1 cellular context compared by ENCODE assay signal in the genomic region with DNA sequence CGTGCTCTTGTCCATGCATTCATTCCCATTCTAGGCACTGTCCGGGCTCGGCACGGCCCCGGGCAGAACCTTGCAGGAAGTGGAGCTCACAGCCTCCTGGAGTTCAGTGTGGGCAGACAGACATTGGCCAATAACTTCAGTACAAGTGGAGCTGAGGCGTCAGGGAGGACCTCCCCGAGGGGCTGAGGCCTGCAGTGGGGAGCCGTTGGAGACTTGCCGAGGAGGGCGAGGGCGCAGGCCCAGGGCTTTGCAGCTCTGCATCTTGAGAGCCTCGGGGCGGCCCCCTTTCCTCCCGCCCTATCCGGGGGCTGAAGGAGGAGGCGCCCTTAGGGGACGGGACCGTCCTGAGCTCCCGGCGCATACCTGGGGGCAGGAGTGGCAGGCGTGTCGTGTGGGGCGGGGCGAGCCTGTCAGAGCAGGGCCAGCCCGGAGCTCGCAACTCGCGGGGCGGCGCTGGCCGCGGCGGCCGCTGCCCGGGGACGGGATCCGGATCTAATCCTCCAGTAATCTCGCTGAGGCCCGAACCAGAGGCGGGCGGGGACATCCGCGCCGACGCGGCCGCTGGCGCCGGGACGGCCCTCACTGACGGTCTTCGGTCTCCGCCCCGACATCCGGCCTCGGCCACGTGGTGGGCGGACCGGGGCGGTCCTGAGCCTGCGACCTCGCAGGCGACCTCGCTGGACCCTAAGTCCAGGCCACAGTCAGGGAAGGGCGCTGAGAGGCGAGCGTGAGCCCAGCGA.
TF ChIP-seq lines count a peak whose summit lies in the region.

TSS of gene ACY1 (plus strand) at position 698 of the 740 bp plus-strand sequence. CDS start 530 bp downstream, outside the sequence.

TF ChIP-seq in K562, 482 proteins besides CTCF, POLR2A, EP300 and RAD21 (continued from another document and continues in another):
- TF ChIP-seq, protein P1, sequence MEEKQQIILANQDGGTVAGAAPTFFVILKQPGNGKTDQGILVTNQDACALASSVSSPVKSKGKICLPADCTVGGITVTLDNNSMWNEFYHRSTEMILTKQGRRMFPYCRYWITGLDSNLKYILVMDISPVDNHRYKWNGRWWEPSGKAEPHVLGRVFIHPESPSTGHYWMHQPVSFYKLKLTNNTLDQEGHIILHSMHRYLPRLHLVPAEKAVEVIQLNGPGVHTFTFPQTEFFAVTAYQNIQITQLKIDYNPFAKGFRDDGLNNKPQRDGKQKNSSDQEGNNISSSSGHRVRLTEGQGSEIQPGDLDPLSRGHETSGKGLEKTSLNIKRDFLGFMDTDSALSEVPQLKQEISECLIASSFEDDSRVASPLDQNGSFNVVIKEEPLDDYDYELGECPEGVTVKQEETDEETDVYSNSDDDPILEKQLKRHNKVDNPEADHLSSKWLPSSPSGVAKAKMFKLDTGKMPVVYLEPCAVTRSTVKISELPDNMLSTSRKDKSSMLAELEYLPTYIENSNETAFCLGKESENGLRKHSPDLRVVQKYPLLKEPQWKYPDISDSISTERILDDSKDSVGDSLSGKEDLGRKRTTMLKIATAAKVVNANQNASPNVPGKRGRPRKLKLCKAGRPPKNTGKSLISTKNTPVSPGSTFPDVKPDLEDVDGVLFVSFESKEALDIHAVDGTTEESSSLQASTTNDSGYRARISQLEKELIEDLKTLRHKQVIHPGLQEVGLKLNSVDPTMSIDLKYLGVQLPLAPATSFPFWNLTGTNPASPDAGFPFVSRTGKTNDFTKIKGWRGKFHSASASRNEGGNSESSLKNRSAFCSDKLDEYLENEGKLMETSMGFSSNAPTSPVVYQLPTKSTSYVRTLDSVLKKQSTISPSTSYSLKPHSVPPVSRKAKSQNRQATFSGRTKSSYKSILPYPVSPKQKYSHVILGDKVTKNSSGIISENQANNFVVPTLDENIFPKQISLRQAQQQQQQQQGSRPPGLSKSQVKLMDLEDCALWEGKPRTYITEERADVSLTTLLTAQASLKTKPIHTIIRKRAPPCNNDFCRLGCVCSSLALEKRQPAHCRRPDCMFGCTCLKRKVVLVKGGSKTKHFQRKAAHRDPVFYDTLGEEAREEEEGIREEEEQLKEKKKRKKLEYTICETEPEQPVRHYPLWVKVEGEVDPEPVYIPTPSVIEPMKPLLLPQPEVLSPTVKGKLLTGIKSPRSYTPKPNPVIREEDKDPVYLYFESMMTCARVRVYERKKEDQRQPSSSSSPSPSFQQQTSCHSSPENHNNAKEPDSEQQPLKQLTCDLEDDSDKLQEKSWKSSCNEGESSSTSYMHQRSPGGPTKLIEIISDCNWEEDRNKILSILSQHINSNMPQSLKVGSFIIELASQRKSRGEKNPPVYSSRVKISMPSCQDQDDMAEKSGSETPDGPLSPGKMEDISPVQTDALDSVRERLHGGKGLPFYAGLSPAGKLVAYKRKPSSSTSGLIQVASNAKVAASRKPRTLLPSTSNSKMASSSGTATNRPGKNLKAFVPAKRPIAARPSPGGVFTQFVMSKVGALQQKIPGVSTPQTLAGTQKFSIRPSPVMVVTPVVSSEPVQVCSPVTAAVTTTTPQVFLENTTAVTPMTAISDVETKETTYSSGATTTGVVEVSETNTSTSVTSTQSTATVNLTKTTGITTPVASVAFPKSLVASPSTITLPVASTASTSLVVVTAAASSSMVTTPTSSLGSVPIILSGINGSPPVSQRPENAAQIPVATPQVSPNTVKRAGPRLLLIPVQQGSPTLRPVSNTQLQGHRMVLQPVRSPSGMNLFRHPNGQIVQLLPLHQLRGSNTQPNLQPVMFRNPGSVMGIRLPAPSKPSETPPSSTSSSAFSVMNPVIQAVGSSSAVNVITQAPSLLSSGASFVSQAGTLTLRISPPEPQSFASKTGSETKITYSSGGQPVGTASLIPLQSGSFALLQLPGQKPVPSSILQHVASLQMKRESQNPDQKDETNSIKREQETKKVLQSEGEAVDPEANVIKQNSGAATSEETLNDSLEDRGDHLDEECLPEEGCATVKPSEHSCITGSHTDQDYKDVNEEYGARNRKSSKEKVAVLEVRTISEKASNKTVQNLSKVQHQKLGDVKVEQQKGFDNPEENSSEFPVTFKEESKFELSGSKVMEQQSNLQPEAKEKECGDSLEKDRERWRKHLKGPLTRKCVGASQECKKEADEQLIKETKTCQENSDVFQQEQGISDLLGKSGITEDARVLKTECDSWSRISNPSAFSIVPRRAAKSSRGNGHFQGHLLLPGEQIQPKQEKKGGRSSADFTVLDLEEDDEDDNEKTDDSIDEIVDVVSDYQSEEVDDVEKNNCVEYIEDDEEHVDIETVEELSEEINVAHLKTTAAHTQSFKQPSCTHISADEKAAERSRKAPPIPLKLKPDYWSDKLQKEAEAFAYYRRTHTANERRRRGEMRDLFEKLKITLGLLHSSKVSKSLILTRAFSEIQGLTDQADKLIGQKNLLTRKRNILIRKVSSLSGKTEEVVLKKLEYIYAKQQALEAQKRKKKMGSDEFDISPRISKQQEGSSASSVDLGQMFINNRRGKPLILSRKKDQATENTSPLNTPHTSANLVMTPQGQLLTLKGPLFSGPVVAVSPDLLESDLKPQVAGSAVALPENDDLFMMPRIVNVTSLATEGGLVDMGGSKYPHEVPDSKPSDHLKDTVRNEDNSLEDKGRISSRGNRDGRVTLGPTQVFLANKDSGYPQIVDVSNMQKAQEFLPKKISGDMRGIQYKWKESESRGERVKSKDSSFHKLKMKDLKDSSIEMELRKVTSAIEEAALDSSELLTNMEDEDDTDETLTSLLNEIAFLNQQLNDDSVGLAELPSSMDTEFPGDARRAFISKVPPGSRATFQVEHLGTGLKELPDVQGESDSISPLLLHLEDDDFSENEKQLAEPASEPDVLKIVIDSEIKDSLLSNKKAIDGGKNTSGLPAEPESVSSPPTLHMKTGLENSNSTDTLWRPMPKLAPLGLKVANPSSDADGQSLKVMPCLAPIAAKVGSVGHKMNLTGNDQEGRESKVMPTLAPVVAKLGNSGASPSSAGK (IDR thresholded peaks at IDR 0.05): peak; percentile 73
- TF ChIP-seq PTRF (tag; IDR thresholded peaks at IDR 0.05) (no peak), HNRNPK (IDR thresholded peaks at IDR 0.05; ENCODE audit: low read depth, low read length, poor library complexity, severe bottlenecking) (no peak), SPI1 (IDR thresholded peaks at IDR 0.05; ENCODE audit: borderline replicate concordance, low read depth, low read length) (no peak), NUFIP1 (IDR thresholded peaks at IDR 0.05; ENCODE audit: partially characterized antibody) (no peak), HIVEP1 (CRISPR knock-in tag; IDR thresholded peaks at IDR 0.05) (no peak), DPF2 (IDR thresholded peaks at IDR 0.05) (no peak), PRPF4 (IDR thresholded peaks at IDR 0.05; ENCODE audit: insufficient read depth, low read depth, low read length, poor library complexity, severe bottlenecking) (no peak), ZNF589 (CRISPR knock-in tag; IDR thresholded peaks at IDR 0.05; ENCODE audit: low read depth) (no peak), RERE (CRISPR knock-in tag; IDR thresholded peaks at IDR 0.05; ENCODE audit: borderline replicate concordance) (0 out of 2 replicates have a peak, but pooled peaks have one; percentile 28), HEY1 (CRISPR knock-in tag; IDR thresholded peaks at IDR 0.05; ENCODE audit: borderline replicate concordance) (no peak), ZNF311 (CRISPR knock-in tag; IDR thresholded peaks at IDR 0.05) (no peak), RFX7 (CRISPR knock-in tag; IDR thresholded peaks at IDR 0.05) (no peak), BRF1 (IDR thresholded peaks at IDR 0.05; ENCODE audit: borderline replicate concordance, extremely low read depth, insufficient read length) (no peak), PHTF2 (CRISPR knock-in tag; IDR thresholded peaks at IDR 0.05) (no peak), TAF7 (tag; IDR thresholded peaks at IDR 0.05) (no peak; the same call in 1 of the 2 replicates), HDGF (IDR thresholded peaks at IDR 0.05) (no peak), ZFP36 (IDR thresholded peaks at IDR 0.05; ENCODE audit: low read depth, low read length, partially characterized antibody) (no peak), RAD51 (IDR thresholded peaks at IDR 0.05; ENCODE audit: borderline replicate concordance, low read depth) (peak; percentile 76)
- TF ChIP-seq, protein P2, sequence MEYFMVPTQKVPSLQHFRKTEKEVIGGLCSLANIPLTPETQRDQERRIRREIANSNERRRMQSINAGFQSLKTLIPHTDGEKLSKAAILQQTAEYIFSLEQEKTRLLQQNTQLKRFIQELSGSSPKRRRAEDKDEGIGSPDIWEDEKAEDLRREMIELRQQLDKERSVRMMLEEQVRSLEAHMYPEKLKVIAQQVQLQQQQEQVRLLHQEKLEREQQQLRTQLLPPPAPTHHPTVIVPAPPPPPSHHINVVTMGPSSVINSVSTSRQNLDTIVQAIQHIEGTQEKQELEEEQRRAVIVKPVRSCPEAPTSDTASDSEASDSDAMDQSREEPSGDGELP (CRISPR knock-in tag; IDR thresholded peaks at IDR 0.05; ENCODE audit: borderline replicate concordance): peak; percentile 45
- TF ChIP-seq, protein P3, sequence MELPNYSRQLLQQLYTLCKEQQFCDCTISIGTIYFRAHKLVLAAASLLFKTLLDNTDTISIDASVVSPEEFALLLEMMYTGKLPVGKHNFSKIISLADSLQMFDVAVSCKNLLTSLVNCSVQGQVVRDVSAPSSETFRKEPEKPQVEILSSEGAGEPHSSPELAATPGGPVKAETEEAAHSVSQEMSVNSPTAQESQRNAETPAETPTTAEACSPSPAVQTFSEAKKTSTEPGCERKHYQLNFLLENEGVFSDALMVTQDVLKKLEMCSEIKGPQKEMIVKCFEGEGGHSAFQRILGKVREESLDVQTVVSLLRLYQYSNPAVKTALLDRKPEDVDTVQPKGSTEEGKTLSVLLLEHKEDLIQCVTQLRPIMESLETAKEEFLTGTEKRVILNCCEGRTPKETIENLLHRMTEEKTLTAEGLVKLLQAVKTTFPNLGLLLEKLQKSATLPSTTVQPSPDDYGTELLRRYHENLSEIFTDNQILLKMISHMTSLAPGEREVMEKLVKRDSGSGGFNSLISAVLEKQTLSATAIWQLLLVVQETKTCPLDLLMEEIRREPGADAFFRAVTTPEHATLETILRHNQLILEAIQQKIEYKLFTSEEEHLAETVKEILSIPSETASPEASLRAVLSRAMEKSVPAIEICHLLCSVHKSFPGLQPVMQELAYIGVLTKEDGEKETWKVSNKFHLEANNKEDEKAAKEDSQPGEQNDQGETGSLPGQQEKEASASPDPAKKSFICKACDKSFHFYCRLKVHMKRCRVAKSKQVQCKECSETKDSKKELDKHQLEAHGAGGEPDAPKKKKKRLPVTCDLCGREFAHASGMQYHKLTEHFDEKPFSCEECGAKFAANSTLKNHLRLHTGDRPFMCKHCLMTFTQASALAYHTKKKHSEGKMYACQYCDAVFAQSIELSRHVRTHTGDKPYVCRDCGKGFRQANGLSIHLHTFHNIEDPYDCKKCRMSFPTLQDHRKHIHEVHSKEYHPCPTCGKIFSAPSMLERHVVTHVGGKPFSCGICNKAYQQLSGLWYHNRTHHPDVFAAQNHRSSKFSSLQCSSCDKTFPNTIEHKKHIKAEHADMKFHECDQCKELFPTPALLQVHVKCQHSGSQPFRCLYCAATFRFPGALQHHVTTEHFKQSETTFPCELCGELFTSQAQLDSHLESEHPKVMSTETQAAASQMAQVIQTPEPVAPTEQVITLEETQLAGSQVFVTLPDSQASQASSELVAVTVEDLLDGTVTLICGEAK (IDR thresholded peaks at IDR 0.05): peak; percentile 53
- TF ChIP-seq, protein P3 (CRISPR knock-in tag; IDR thresholded peaks at IDR 0.05): no peak
